In genomic region chrX:129700536-129700935, GRCh38 we compare ENCODE assay signal across 28 cellular contexts. TPM values are rescaled to one million over a fixed set of nuclear protein-coding genes. Genes with fewer than 3 reads are reported as not detected.
"Had no signal": no experiment of that assay in that cellular context is flagged by ENCODE, and none has a peak within 500 bp of the region (broad histone marks: within the 10 kb centered on the region; RNA-seq: fewer than 3 reads in every experiment).

No MANE protein-coding gene starts in this region.

- H3K27ac Mint-ChIP-seq: activated CD8-positive, alpha-beta T cell treated with anti-CD3 and anti-CD28 coated beads for 36 hours; activated naive CD8-positive, alpha-beta T cell; activated T-helper 17 cell treated with anti-CD3 and anti-CD28 coated beads, Interleukin-2, amount 50 U/mL, for 72 hours; effector memory CD8-positive, alpha-beta T cell; T-helper 17 cell; WTC11 had no signal

- H3K36me3 Mint-ChIP-seq: activated naive CD8-positive, alpha-beta T cell; WTC11 had no signal

- H3K27ac ChIP-seq: body of pancreas, VCaP had no signal

- H3K27me3 Mint-ChIP-seq: activated CD8-positive, alpha-beta T cell treated with anti-CD3 and anti-CD28 coated beads for 36 hours; activated naive CD8-positive, alpha-beta T cell; activated T-helper 17 cell treated with anti-CD3 and anti-CD28 coated beads, Interleukin-2, amount 50 U/mL, for 72 hours; central memory CD8-positive, alpha-beta T cell; effector memory CD8-positive, alpha-beta T cell; T-helper 17 cell had no signal

- H3K9me3 ChIP-seq: body of pancreas, esophagus muscularis mucosa had no signal

- H3K4me3 ChIP-seq: body of pancreas, esophagus muscularis mucosa had no signal

- H3K9me3 Mint-ChIP-seq: activated CD8-positive, alpha-beta T cell treated with anti-CD3 and anti-CD28 coated beads for 36 hours; activated T-cell treated with anti-CD3 and anti-CD28 coated beads, Interleukin-2, amount 50 U/mL, for 4 hours; activated T-helper 17 cell treated with anti-CD3 and anti-CD28 coated beads, Interleukin-2, amount 50 U/mL, for 72 hours; central memory CD8-positive, alpha-beta T cell; effector memory CD8-positive, alpha-beta T cell had no signal

- H3K4me1 Mint-ChIP-seq: activated T-helper 17 cell treated with anti-CD3 and anti-CD28 coated beads, Interleukin-2, amount 50 U/mL, for 72 hours; central memory CD8-positive, alpha-beta T cell; T-helper 17 cell had no signal

- H3K4me1 ChIP-seq: body of pancreas had no signal

- H3K4me3 Mint-ChIP-seq: activated CD8-positive, alpha-beta T cell treated with anti-CD3 and anti-CD28 coated beads for 36 hours; activated naive CD8-positive, alpha-beta T cell; activated T-cell treated with anti-CD3 and anti-CD28 coated beads, Interleukin-2, amount 50 U/mL, for 4 hours; activated T-helper 17 cell treated with anti-CD3 and anti-CD28 coated beads, Interleukin-2, amount 50 U/mL, for 72 hours; central memory CD8-positive, alpha-beta T cell; effector memory CD8-positive, alpha-beta T cell; T-helper 17 cell; WTC11 had no signal

- H3K27me3 ChIP-seq: body of pancreas, esophagus muscularis mucosa had no signal

- DNase-seq: activated CD4-positive, alpha-beta T cell treated with anti-CD3 and anti-CD28 coated beads for 48 hours; activated CD4-positive, alpha-beta T cell treated with anti-CD3 and anti-CD28 coated beads, Interleukin-2, amount 50 U/mL, for 1 hour; activated CD4-positive, alpha-beta T cell treated with anti-CD3 and anti-CD28 coated beads, Interleukin-2, amount 50 U/mL, for 48 hours; activated CD8-positive, alpha-beta memory T cell treated with anti-CD3 and anti-CD28 coated beads for 24 hours; activated CD8-positive, alpha-beta T cell treated with anti-CD3 and anti-CD28 coated beads for 36 hours; activated effector memory CD4-positive, alpha-beta T cell treated with Interleukin-2 at 50 U/mL for 16 hours; activated gamma-delta T cell treated with Interleukin-2 at 50 U/mL for 16 hours; activated naive CD4-positive, alpha-beta T cell treated with anti-CD3 and anti-CD28 coated beads, Interleukin-2, amount 50 U/mL, for 16 hours; activated naive CD4-positive, alpha-beta T cell treated with Interleukin-2 at 50 U/mL for 16 hours; activated T-cell treated with anti-CD3 and anti-CD28 coated beads, Interleukin-2, amount 50 U/mL, for 4 hours; amniotic stem cell; anterior cingulate cortex; body of pancreas; cortex of kidney; dermis blood vessel endothelial cell; effector CD4-positive, alpha-beta T cell; effector memory CD8-positive, alpha-beta T cell; erythroblast; foreskin melanocyte; head of caudate nucleus; T-helper 1 cell; T-helper 17 cell had no signal

- H3K36me3 ChIP-seq: esophagus muscularis mucosa had no signal

RNA-seq across cellular contexts. Expression of gene XPNPEP2, which starts 38.2 kb away (rescaled TPM):
- total RNA-seq: dermis blood vessel endothelial cell had no signal

RNA-seq across cellular contexts. Expression of gene APLN, which starts 45.8 kb away (rescaled TPM):
- total RNA-seq: body of pancreas, T-helper 17 cell had no signal
